In genomic region chr15:59170295-59170881, GRCh38 we compare ENCODE assay signal across 10 cellular contexts. TPM values are rescaled to one million over a fixed set of nuclear protein-coding genes. Genes with fewer than 3 reads are reported as not detected.
DNase-seq lines count a peak whose midpoint lies in the region; ATAC-seq and TF ChIP-seq lines count a peak whose summit lies in the region.
"Had no signal": no experiment of that assay in that cellular context is flagged by ENCODE, and none has a peak within 500 bp of the region (broad histone marks: within the 10 kb centered on the region; RNA-seq: fewer than 3 reads in every experiment).

No MANE protein-coding gene starts in this region.

- no peaks in the 10 kb centered on the region for H3K9me3 Mint-ChIP-seq in CD8-positive, alpha-beta T cell

- H2AFZ ChIP-seq in OCI-LY7 (ENCODE audit: low read length): no peak overlapping the region

- H3K4me1 Mint-ChIP-seq in CD8-positive, alpha-beta T cell (ENCODE audit: low read depth): no peaks in the 10 kb centered on the region

- H3K9me2 ChIP-seq in OCI-LY7 (ENCODE audit: insufficient read depth, low read length): no peaks in the 10 kb centered on the region

- no peak overlapping the region for H3K4me3 ChIP-seq in OCI-LY7 (ENCODE audit: low read depth, low read length, poor library complexity, severe bottlenecking)
- no peak overlapping the region for H3K4me3 ChIP-seq in CD8-positive, alpha-beta T cell (ENCODE audit: low read depth, low read length)

- H3K36me3 Mint-ChIP-seq in CD8-positive, alpha-beta T cell: no peaks in the 10 kb centered on the region

- H3K79me2 ChIP-seq in OCI-LY7 (ENCODE audit: insufficient read depth, low read depth, low read length): no peaks in the 10 kb centered on the region

- no peaks in the 10 kb centered on the region for H3K9me3 ChIP-seq in OCI-LY7 (ENCODE audit: low read length)
- H3K9me3 ChIP-seq in CD8-positive, alpha-beta T cell (ENCODE audit: low read length): no peaks in the 10 kb centered on the region

- no peaks in the 10 kb centered on the region for H3K27me3 ChIP-seq in CD8-positive, alpha-beta T cell (ENCODE audit: insufficient read depth, low read length)

- H3K27me3 Mint-ChIP-seq in CD8-positive, alpha-beta T cell (ENCODE audit: low read depth): peaks cover 2% of the 10 kb centered on the region

- no peak for TF ChIP-seq CTCF in OCI-LY7 (conservative IDR thresholded peaks at IDR 0.05; ENCODE audit: low read length)
- TF ChIP-seq CTCF in CD8-positive, alpha-beta T cell (IDR thresholded peaks at IDR 0.05): no peak

- no peak overlapping the region for H3K4me3 Mint-ChIP-seq in CD8-positive, alpha-beta T cell

- H3K36me3 ChIP-seq in OCI-LY7 (ENCODE audit: insufficient read depth, low read length): no peaks in the 10 kb centered on the region
- H3K36me3 ChIP-seq in CD8-positive, alpha-beta T cell (ENCODE audit: insufficient read depth, low read length): no peaks in the 10 kb centered on the region

- DNase-seq in A172 (ENCODE audit: low spot score) (peak; percentile 70), KBM-7 (peak; percentile 14), T47D (ENCODE audit: low read depth in 1 of 2, low spot score in 1 of 2) (peak; percentile 22 to 88), left lobe of liver (ENCODE audit: low spot score) (peak; percentile 86), OCI-LY7 (ENCODE audit: low spot score) (no peak), occipital lobe (lab: John Stamatoyannopoulos, UW) (no peak)
- DNase-seq in CD8-positive, alpha-beta T cell: no peak

- no peak overlapping the region for H3K27ac ChIP-seq in OCI-LY7 (ENCODE audit: low read depth, low read length, poor library complexity, severe bottlenecking)
- no peak overlapping the region for H3K27ac ChIP-seq in CD8-positive, alpha-beta T cell (ENCODE audit: low read depth, low read length)

- H3K4me1 ChIP-seq in OCI-LY7 (ENCODE audit: insufficient read depth, low read length, poor library complexity, severe bottlenecking): peaks cover 4% of the 10 kb centered on the region
- H3K4me1 ChIP-seq in CD8-positive, alpha-beta T cell (ENCODE audit: insufficient read depth, low read length): no peaks in the 10 kb centered on the region

- POLR2A ChIA-PET in OCI-LY7 (lab: Charles Lee): no interaction called here
- POLR2A ChIA-PET in CD8-positive, alpha-beta T cell (lab: Charles Lee): no interaction called here

- BruUV-seq in OCI-LY7 (replicated peaks; lab: Mats Ljungman, UMichigan): no TSS peak

- CTCF ChIA-PET in OCI-LY7 (lab: Charles Lee; ENCODE audit: unreplicated experiment): no interaction called here
- CTCF ChIA-PET in CD8-positive, alpha-beta T cell (lab: Charles Lee): interaction anchor here (0.9 to 2.0 kb wide), 3 partner anchors 10 to 359 kb away, joined by 3 to 5 read pairs (median 3); no protein-coding TSS in a partner anchor

- ATAC-seq in left lobe of liver (peak; percentile 96), HG02623 (IDR thresholded peaks at IDR 0.05; ENCODE audit: unreplicated experiment) (no peak)
- no peak for ATAC-seq in CD8-positive, alpha-beta T cell

- H3K4me2 ChIP-seq in OCI-LY7 (ENCODE audit: low read length): no peak overlapping the region

- intact Hi-C loops in OCI-LY7 (cut with micrococcal nuclease; ENCODE audit: unreplicated experiment): no loop called here
- intact Hi-C loops in CD8-positive, alpha-beta T cell (cut with DNase I, micrococcal nuclease): loop anchor here in 1 of 2 experiments (10.0 kb wide), 1 partner anchor 354 kb away; no protein-coding TSS in a partner anchor

- H3K27ac Mint-ChIP-seq in CD8-positive, alpha-beta T cell: no peak overlapping the region

- H4K20me1 ChIP-seq in OCI-LY7 (ENCODE audit: insufficient read depth, low read length): no peaks in the 10 kb centered on the region

- in situ Hi-C loops in KBM-7 (cut with MboI; ENCODE audit: low pct_unique_long_range_greater_than_20kb, low sequenced_read_pairs): no loop called here
- in situ Hi-C loops in T47D (cut with HindIII; ENCODE audit: low pct_unique_long_range_greater_than_20kb, low sequenced_read_pairs): no loop called here

RNA-seq across cellular contexts. Expression of gene LDHAL6B, which starts 36.3 kb away (rescaled TPM):
- not detected in 2 replicates for total RNA-seq in A172 (2014; rRNA removed; shearing (Covaris generic))
- total RNA-seq in left lobe of liver: not detected
- total RNA-seq in OCI-LY7 (2014; rRNA removed; shearing (Covaris generic)): 0.09 TPM in 1 of 2 replicates, not detected in the other
- not detected in 2 replicates for total RNA-seq in OCI-LY7 (2022)
- total RNA-seq in CD8-positive, alpha-beta T cell: not detected
- not detected for total RNA-seq in occipital lobe
- total RNA-seq: glomerular endothelial cell, NCI-H460 had no signal

Comparison
In these comparisons a context has a peak if more than half of its experiments do, and no peak if none do; other contexts are left out.
1. DNase-seq: peak in A172 (single experiment), KBM-7 (single experiment), T47D (2 of 2) and left lobe of liver (single experiment); none in OCI-LY7 (single experiment), CD8-positive, alpha-beta T cell (0 of 7) and occipital lobe (single experiment).